In genomic region chr5:177022386-177023246, GRCh38 we compare ENCODE assay signal across 1 cellular context.
TF ChIP-seq lines count a peak whose summit lies in the region.

Gene ZNF346 (plus strand): TSS chr5:177022696. CDS start chr5:177022739, 43 bp downstream.

TF ChIP-seq in HEK293, 187 proteins besides CTCF, POLR2A, EP300 and RAD21 (continued from another document):
- 0 out of 2 replicates have a peak, but pooled peaks have one; percentile 49 for TF ChIP-seq HIC1 (tag by site-specific recombination; IDR thresholded peaks at IDR 0.05)
- no peak for TF ChIP-seq SALL2 (tag by site-specific recombination; IDR thresholded peaks at IDR 0.05; ENCODE audit: borderline replicate concordance)
- TF ChIP-seq ZNF518A (tag by site-specific recombination; conservative IDR thresholded peaks at IDR 0.05; ENCODE audit: low read depth) = no peak
- TF ChIP-seq SCRT1 (tag by site-specific recombination; IDR thresholded peaks at IDR 0.05; ENCODE audit: borderline replicate concordance) = 0 out of 2 replicates have a peak, but pooled peaks have one; percentile 14
- no peak for TF ChIP-seq ZNF513 (tag by site-specific recombination; IDR thresholded peaks at IDR 0.05)
- TF ChIP-seq ZNF148 (tag by site-specific recombination; IDR thresholded peaks at IDR 0.05; ENCODE audit: borderline replicate concordance) = no peak
- TF ChIP-seq ZNF548 (tag by site-specific recombination; IDR thresholded peaks at IDR 0.05) = no peak
- no peak for TF ChIP-seq ZNF132 (tag by site-specific recombination; IDR thresholded peaks at IDR 0.05; ENCODE audit: borderline replicate concordance)
- TF ChIP-seq ZNF175 (tag by site-specific recombination; IDR thresholded peaks at IDR 0.05) = no peak
- no peak for TF ChIP-seq ZNF37A (tag by site-specific recombination; IDR thresholded peaks at IDR 0.05)
- no peak for TF ChIP-seq ZNF16 (tag by site-specific recombination; IDR thresholded peaks at IDR 0.05; ENCODE audit: low read depth)
- no peak for TF ChIP-seq ZNF555 (tag by site-specific recombination; conservative IDR thresholded peaks at IDR 0.05)
- TF ChIP-seq ZXDB (tag by site-specific recombination; IDR thresholded peaks at IDR 0.05) = peak; percentile 68
- TF ChIP-seq ZNF169 (tag by site-specific recombination; IDR thresholded peaks at IDR 0.05) = no peak
- TF ChIP-seq ZNF391 (tag by site-specific recombination; IDR thresholded peaks at IDR 0.05; ENCODE audit: borderline replicate concordance, low read depth) = no peak
- TF ChIP-seq ZNF341 (tag by site-specific recombination; IDR thresholded peaks at IDR 0.05; ENCODE audit: low read depth) = peak; percentile 34
- 0 out of 2 replicates have a peak, but pooled peaks have one; percentile 28 for TF ChIP-seq PBX3 (CRISPR knock-in tag; IDR thresholded peaks at IDR 0.05)
- peak; percentile 58 for TF ChIP-seq ZBTB8A (tag by site-specific recombination; IDR thresholded peaks at IDR 0.05)
- 0 out of 2 replicates have a peak, but pooled peaks have one; percentile 25 for TF ChIP-seq KLF10 (tag by site-specific recombination; IDR thresholded peaks at IDR 0.05)
- TF ChIP-seq ZNF639 (tag by site-specific recombination; IDR thresholded peaks at IDR 0.05) = no peak
- TF ChIP-seq ZBTB26 (tag by site-specific recombination; optimal IDR thresholded peaks at IDR 0.05) = peak; percentile 87
- peak; percentile 63 for TF ChIP-seq KLF8 (tag by site-specific recombination; IDR thresholded peaks at IDR 0.05)
- TF ChIP-seq ZNF138 (tag by site-specific recombination; IDR thresholded peaks at IDR 0.05; ENCODE audit: borderline replicate concordance) = no peak
- TF ChIP-seq ZNF362 (tag by site-specific recombination; IDR thresholded peaks at IDR 0.05) = no peak
- TF ChIP-seq KLF9 (tag by site-specific recombination; IDR thresholded peaks at IDR 0.05; ENCODE audit: low read depth) = peak; percentile 90
- no peak for TF ChIP-seq TSHZ1 (tag by site-specific recombination; IDR thresholded peaks at IDR 0.05; ENCODE audit: borderline replicate concordance)
- peak; percentile 67 for TF ChIP-seq ZNF2 (tag by site-specific recombination; IDR thresholded peaks at IDR 0.05)
- peak; percentile 15; the same call in 1 of the 2 replicates for TF ChIP-seq INSM2 (tag by site-specific recombination; IDR thresholded peaks at IDR 0.05)
- TF ChIP-seq ZNF529 (tag by site-specific recombination; IDR thresholded peaks at IDR 0.05; ENCODE audit: insufficient replicate concordance) = no peak
- no peak; the same call in 1 of the 2 replicates for TF ChIP-seq MYNN (tag by site-specific recombination; IDR thresholded peaks at IDR 0.05; ENCODE audit: borderline replicate concordance)
